12 cellular contexts compared by ENCODE assay signal in the genomic region with DNA sequence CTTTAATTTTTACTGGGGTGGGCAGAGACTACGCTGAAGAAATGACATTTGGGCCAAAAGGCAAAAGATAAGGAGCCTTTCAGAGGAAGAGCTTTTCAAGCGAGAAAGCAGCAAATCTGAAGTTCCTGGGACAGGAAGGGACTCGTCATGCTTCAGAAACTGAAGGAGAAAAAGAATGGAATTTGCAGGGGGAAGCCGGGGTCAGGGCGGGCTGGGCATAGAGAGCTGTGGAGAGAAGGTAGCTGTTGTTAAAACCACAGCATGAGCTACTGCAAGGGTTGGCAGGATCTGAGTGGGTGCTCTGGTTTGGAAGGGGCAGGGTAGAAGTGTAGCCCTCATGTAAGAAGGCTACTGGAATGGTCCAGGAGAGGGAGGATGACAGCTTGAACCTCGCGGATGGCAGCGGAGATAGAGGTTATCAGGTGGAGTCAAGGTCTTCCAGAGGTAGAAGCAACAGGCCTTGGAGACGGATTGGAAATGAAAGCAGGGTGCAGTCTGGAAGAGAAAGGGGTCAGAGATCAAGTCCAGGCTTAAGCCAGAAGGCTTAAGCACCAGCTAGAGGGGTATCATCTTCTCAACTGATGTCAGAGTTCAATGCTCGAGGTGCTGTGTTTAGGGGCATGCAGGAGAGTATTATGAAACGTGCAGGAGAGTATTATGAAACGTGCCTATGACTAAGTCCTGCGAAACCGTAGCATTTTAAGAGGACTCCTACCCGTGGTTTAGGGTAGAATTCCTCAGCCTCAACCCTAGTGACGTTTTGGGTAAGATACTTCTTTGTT. TPM values are rescaled to one million over a fixed set of nuclear protein-coding genes. Genes with fewer than 3 reads are reported as not detected.
DNase-seq lines count a peak whose midpoint lies in the region; ATAC-seq and TF ChIP-seq lines count a peak whose summit lies in the region.
"Had no signal": no experiment of that assay in that cellular context is flagged by ENCODE, and none has a peak within 500 bp of the region (broad histone marks: within the 10 kb centered on the region; RNA-seq: fewer than 3 reads in every experiment).

No MANE protein-coding gene starts in this region.

- DNase-seq in HT1080 (ENCODE audit: low read depth) (peak; percentile 62), WTC11 (ENCODE audit: low spot score) (no peak), right atrium auricular region (ENCODE audit: low spot score) (no peak), WERI-Rb-1 (no peak), NCI-H1417 treated with DMSO at 0.1 percent for 48 hours (lab: John Stamatoyannopoulos, UW) (no peak)
- no peak for DNase-seq in stimulated activated naive CD8-positive, alpha-beta T cell treated with anti-CD3 and anti-CD28 coated beads, Interleukin-15, Interleukin-2, amounts not matched to agents 100 U/mL and 50 U/mL, for 24 hours
- DNase-seq in activated naive CD4-positive, alpha-beta T cell treated with anti-CD3 and anti-CD28 coated beads, Interleukin-2, amount 10 ng/mL, durations not matched to agents 7 days and 5 days: no peak
- DNase-seq: activated CD4-positive, alpha-beta T cell treated with anti-CD3 and anti-CD28 coated beads, Interleukin-2, amount 50 U/mL, for 1 hour; DMS79 had no signal

- TF ChIP-seq CTCF in WTC11 (IDR thresholded peaks at IDR 0.05) (no peak), right atrium auricular region (IDR thresholded peaks at IDR 0.05) (no peak), WERI-Rb-1 (IDR thresholded peaks at IDR 0.05; ENCODE audit: low read depth, low read length) (no peak)

- POLR2A ChIA-PET in WTC11 (lab: Charles Lee): no interaction called here

- CTCF ChIA-PET in WTC11 (lab: Charles Lee): no interaction called here
- CTCF ChIA-PET in activated naive CD4-positive, alpha-beta T cell treated with anti-CD3 and anti-CD28 coated beads, Interleukin-2, amount 10 ng/mL, durations not matched to agents 7 days and 5 days (lab: Charles Lee): no interaction called here

- H3K9me3 Mint-ChIP-seq in WTC11: peaks cover under 1% of the 10 kb centered on the region; the same call in 1 of the 2 replicates
- no peaks in the 10 kb centered on the region for H3K9me3 Mint-ChIP-seq in activated naive CD4-positive, alpha-beta T cell treated with anti-CD3 and anti-CD28 coated beads, Interleukin-2, amount 10 ng/mL, durations not matched to agents 7 days and 5 days

- H3K9me3 ChIP-seq in right atrium auricular region: no peaks in the 10 kb centered on the region
- no peaks in the 10 kb centered on the region for H3K9me3 ChIP-seq in WERI-Rb-1 (ENCODE audit: severe bottlenecking)

- H3K4me3 ChIP-seq in right atrium auricular region (no peak overlapping the region), WERI-Rb-1 (ENCODE audit: low read depth, low read length) (no peak overlapping the region)

- H3K27ac Mint-ChIP-seq in WTC11: 0 out of 2 replicates have a peak overlapping the region, but pooled peaks have one; percentile 0
- no peak overlapping the region for H3K27ac Mint-ChIP-seq in activated naive CD4-positive, alpha-beta T cell treated with anti-CD3 and anti-CD28 coated beads, Interleukin-2, amount 10 ng/mL, durations not matched to agents 7 days and 5 days

- H3K36me3 ChIP-seq in right atrium auricular region (no peaks in the 10 kb centered on the region), WERI-Rb-1 (no peaks in the 10 kb centered on the region)

- H3K4me1 Mint-ChIP-seq in WTC11: peaks cover 27% of the 10 kb centered on the region
- H3K4me1 Mint-ChIP-seq in activated naive CD4-positive, alpha-beta T cell treated with anti-CD3 and anti-CD28 coated beads, Interleukin-2, amount 10 ng/mL, durations not matched to agents 7 days and 5 days: peaks cover 10% of the 10 kb centered on the region

- no peaks in the 10 kb centered on the region for H3K27me3 ChIP-seq in right atrium auricular region
- no peaks in the 10 kb centered on the region for H3K27me3 ChIP-seq in WERI-Rb-1 (ENCODE audit: insufficient read depth, low read depth, severe bottlenecking)

- H3K27ac ChIP-seq in right atrium auricular region (peak overlapping the region; percentile 30 to 46), WERI-Rb-1 (no peak overlapping the region)
- H3K27ac ChIP-seq: KMS-11 had no signal

- ATAC-seq in WTC11 (peak; percentile 43), HG03139 (IDR thresholded peaks at IDR 0.05; ENCODE audit: unreplicated experiment) (no peak)
- ATAC-seq in stimulated activated naive CD8-positive, alpha-beta T cell treated with anti-CD3 and anti-CD28 coated beads, Interleukin-15, Interleukin-2, amounts not matched to agents 100 U/mL and 50 U/mL, for 24 hours: peak; percentile 46

- no peaks in the 10 kb centered on the region for H3K27me3 Mint-ChIP-seq in WTC11 (ENCODE audit: low read depth)
- H3K27me3 Mint-ChIP-seq in activated naive CD4-positive, alpha-beta T cell treated with anti-CD3 and anti-CD28 coated beads, Interleukin-2, amount 10 ng/mL, durations not matched to agents 7 days and 5 days: peaks cover under 1% of the 10 kb centered on the region

- no peak overlapping the region for H3K4me3 Mint-ChIP-seq in WTC11
- H3K4me3 Mint-ChIP-seq in activated naive CD4-positive, alpha-beta T cell treated with anti-CD3 and anti-CD28 coated beads, Interleukin-2, amount 10 ng/mL, durations not matched to agents 7 days and 5 days: no peak overlapping the region

- H3K36me3 Mint-ChIP-seq in WTC11: peaks cover under 1% of the 10 kb centered on the region; the same call in 1 of the 2 replicates
- no peaks in the 10 kb centered on the region for H3K36me3 Mint-ChIP-seq in activated naive CD4-positive, alpha-beta T cell treated with anti-CD3 and anti-CD28 coated beads, Interleukin-2, amount 10 ng/mL, durations not matched to agents 7 days and 5 days

- H3K4me1 ChIP-seq in right atrium auricular region: peaks cover 0 to 47% of the 10 kb centered on the region in 2 donors

TF ChIP-seq in WTC11, 78 proteins besides CTCF, POLR2A, EP300 and RAD21 (continues in another document):
- TF ChIP-seq ARID4B (CRISPR knock-in tag; IDR thresholded peaks at IDR 0.05; ENCODE audit: borderline replicate concordance) (no peak), NR3C1 (CRISPR knock-in tag; conservative IDR thresholded peaks at IDR 0.05; ENCODE audit: low read depth) (no peak), TEAD4 (CRISPR knock-in tag; IDR thresholded peaks at IDR 0.05) (no peak), SOX15 (CRISPR knock-in tag; IDR thresholded peaks at IDR 0.05) (no peak), ZNF219 (CRISPR knock-in tag; IDR thresholded peaks at IDR 0.05; ENCODE audit: borderline replicate concordance) (no peak), E2F4 (CRISPR knock-in tag; IDR thresholded peaks at IDR 0.05; ENCODE audit: borderline replicate concordance, low read depth) (no peak), GABPB1 (CRISPR knock-in tag; IDR thresholded peaks at IDR 0.05) (no peak), HMGA2 (CRISPR knock-in tag; IDR thresholded peaks at IDR 0.05) (no peak), PREB (CRISPR knock-in tag; IDR thresholded peaks at IDR 0.05; ENCODE audit: borderline replicate concordance) (no peak)

RNA-seq across cellular contexts. Expression of gene ATP8B1, which starts 18.9 kb away (rescaled TPM):
- total RNA-seq in HT1080 (2014; rRNA removed; shearing (Covaris generic)): 15.7 and 16.6 TPM in 2 replicates
- 20.7 and 25.9 TPM in 2 replicates for polyA plus RNA-seq in HT1080 (2015; cell fraction: cytosol; rRNA removed)
- polyA plus RNA-seq in HT1080 (2015; cell fraction: nucleus; rRNA removed): 35.7 and 38.5 TPM in 2 replicates
- total RNA-seq in WTC11 (2021) (2.7 to 5.6 TPM (median 3.9 TPM) in 3 replicates), right atrium auricular region (10 to 100 TPM in 1 of 2 donors, 1 to 10 TPM in 1; 6.0 to 13.0 TPM)
- total RNA-seq: OCI-LY7 had no signal
